1 cellular context compared by ENCODE assay signal in the genomic region with DNA sequence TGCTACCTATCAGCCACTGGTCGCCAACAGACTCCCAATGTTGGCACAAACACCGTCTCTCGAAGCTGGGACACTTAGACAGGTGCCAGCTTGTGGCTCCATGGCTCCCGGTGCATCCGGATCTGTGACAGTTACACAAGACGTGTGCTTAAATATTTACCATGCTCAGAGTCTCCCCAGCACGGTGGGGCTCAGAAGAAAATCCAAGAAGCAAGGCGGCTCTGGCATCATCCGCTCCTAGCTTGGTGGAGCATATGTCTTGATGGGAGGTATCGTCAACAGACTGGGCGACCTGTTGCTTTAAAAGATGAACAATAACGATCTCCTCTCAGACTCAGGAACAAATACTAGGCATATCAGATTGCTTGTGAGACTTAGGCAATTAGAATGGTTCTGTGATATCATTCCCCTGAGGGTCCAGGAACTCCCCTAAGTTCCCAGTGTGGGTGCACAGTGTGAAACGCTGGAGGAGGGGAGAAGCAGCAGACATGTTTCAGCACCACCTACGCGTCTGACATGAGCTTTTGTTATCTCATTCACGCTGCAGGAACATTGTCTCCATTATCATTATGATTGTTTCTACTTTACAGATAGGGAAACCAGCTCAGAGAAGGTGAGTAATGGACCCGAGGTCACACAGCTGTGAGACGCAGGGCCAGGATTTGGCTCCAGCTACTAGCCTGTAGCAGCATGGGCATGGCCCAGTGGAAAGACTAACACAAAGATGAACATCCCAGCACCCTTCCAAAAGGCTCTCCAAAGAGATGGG.
TF ChIP-seq lines count a peak whose summit lies in the region.

No MANE protein-coding gene starts in this region.

TF ChIP-seq in GM12878, 131 proteins besides CTCF, POLR2A, EP300 and RAD21 (continued from another document and continues in another):
- TF ChIP-seq, protein P1, sequence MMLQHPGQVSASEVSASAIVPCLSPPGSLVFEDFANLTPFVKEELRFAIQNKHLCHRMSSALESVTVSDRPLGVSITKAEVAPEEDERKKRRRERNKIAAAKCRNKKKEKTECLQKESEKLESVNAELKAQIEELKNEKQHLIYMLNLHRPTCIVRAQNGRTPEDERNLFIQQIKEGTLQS (IDR thresholded peaks at IDR 0.05; ENCODE audit: borderline replicate concordance, extremely low read depth, low read depth, low read length), result no peak
- TF ChIP-seq SREBF1 (IDR thresholded peaks at IDR 0.05; ENCODE audit: low read length), result no peak
- no peak for TF ChIP-seq SRF (IDR thresholded peaks at IDR 0.05; ENCODE audit: low read depth in 2 of 2, low read length in 2 of 2)
- TF ChIP-seq MEF2A (IDR thresholded peaks at IDR 0.05; ENCODE audit: insufficient read depth, low read depth, low read length), result peak; percentile 40; the same call in 1 of the 2 replicates
- no peak for TF ChIP-seq ZNF687 (IDR thresholded peaks at IDR 0.05)
- TF ChIP-seq CHD4 (IDR thresholded peaks at IDR 0.05), result no peak
- no peak for TF ChIP-seq CEBPB (IDR thresholded peaks at IDR 0.05; ENCODE audit: borderline replicate concordance in 1 of 2, low read depth in 2 of 2, low read length in 2 of 2)
- no peak for TF ChIP-seq KLF5 (IDR thresholded peaks at IDR 0.05; ENCODE audit: partially characterized antibody)
- TF ChIP-seq SMAD1 (IDR thresholded peaks at IDR 0.05; ENCODE audit: low read depth, partially characterized antibody), result no peak
- TF ChIP-seq SMAD5 (IDR thresholded peaks at IDR 0.05; ENCODE audit: low read depth), result no peak
- TF ChIP-seq EZH2 (IDR thresholded peaks at IDR 0.05; ENCODE audit: borderline replicate concordance, control insufficient read depth, low read depth, low read length), result no peak
- TF ChIP-seq ZBTB4 (CRISPR knock-in tag; IDR thresholded peaks at IDR 0.05), result no peak
- no peak for TF ChIP-seq PAX8 (IDR thresholded peaks at IDR 0.05)
- TF ChIP-seq NFYA (IDR thresholded peaks at IDR 0.05; ENCODE audit: borderline replicate concordance, low read depth, low read length), result no peak
- TF ChIP-seq, protein P2, sequence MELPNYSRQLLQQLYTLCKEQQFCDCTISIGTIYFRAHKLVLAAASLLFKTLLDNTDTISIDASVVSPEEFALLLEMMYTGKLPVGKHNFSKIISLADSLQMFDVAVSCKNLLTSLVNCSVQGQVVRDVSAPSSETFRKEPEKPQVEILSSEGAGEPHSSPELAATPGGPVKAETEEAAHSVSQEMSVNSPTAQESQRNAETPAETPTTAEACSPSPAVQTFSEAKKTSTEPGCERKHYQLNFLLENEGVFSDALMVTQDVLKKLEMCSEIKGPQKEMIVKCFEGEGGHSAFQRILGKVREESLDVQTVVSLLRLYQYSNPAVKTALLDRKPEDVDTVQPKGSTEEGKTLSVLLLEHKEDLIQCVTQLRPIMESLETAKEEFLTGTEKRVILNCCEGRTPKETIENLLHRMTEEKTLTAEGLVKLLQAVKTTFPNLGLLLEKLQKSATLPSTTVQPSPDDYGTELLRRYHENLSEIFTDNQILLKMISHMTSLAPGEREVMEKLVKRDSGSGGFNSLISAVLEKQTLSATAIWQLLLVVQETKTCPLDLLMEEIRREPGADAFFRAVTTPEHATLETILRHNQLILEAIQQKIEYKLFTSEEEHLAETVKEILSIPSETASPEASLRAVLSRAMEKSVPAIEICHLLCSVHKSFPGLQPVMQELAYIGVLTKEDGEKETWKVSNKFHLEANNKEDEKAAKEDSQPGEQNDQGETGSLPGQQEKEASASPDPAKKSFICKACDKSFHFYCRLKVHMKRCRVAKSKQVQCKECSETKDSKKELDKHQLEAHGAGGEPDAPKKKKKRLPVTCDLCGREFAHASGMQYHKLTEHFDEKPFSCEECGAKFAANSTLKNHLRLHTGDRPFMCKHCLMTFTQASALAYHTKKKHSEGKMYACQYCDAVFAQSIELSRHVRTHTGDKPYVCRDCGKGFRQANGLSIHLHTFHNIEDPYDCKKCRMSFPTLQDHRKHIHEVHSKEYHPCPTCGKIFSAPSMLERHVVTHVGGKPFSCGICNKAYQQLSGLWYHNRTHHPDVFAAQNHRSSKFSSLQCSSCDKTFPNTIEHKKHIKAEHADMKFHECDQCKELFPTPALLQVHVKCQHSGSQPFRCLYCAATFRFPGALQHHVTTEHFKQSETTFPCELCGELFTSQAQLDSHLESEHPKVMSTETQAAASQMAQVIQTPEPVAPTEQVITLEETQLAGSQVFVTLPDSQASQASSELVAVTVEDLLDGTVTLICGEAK (IDR thresholded peaks at IDR 0.05; ENCODE audit: borderline replicate concordance), result no peak; the same call in 1 of the 2 replicates
- no peak for TF ChIP-seq SIN3A (IDR thresholded peaks at IDR 0.05; ENCODE audit: low read depth, low read length)
- no peak for TF ChIP-seq MAX (IDR thresholded peaks at IDR 0.05; ENCODE audit: low read depth, low read length)
- no peak for TF ChIP-seq HCFC1 (IDR thresholded peaks at IDR 0.05; ENCODE audit: low read length)
- TF ChIP-seq CREM (IDR thresholded peaks at IDR 0.05; ENCODE audit: low read depth), result peak; percentile 56; the same call in 1 of the 2 replicates
- no peak for TF ChIP-seq E2F4 (IDR thresholded peaks at IDR 0.05; ENCODE audit: low read depth, low read length)
- TF ChIP-seq, protein P3, sequence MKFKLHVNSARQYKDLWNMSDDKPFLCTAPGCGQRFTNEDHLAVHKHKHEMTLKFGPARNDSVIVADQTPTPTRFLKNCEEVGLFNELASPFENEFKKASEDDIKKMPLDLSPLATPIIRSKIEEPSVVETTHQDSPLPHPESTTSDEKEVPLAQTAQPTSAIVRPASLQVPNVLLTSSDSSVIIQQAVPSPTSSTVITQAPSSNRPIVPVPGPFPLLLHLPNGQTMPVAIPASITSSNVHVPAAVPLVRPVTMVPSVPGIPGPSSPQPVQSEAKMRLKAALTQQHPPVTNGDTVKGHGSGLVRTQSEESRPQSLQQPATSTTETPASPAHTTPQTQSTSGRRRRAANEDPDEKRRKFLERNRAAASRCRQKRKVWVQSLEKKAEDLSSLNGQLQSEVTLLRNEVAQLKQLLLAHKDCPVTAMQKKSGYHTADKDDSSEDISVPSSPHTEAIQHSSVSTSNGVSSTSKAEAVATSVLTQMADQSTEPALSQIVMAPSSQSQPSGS (IDR thresholded peaks at IDR 0.05; ENCODE audit: low read length), result peak; percentile 64
- peak; percentile 93 for TF ChIP-seq RELA (IDR thresholded peaks at IDR 0.05; ENCODE audit: borderline replicate concordance, partially characterized antibody)
- TF ChIP-seq CBFB (IDR thresholded peaks at IDR 0.05; ENCODE audit: low read depth), result 0 out of 2 replicates have a peak, but pooled peaks have one; percentile 34
- TF ChIP-seq PKNOX1 (IDR thresholded peaks at IDR 0.05), result no peak
- no peak for TF ChIP-seq NR2C1 (IDR thresholded peaks at IDR 0.05)
- TF ChIP-seq RB1 (IDR thresholded peaks at IDR 0.05; ENCODE audit: borderline replicate concordance), result no peak
- no peak for TF ChIP-seq TCF7 (IDR thresholded peaks at IDR 0.05; ENCODE audit: borderline replicate concordance)
- TF ChIP-seq YBX1 (IDR thresholded peaks at IDR 0.05), result peak; percentile 54; the same call in 1 of the 2 replicates
- TF ChIP-seq, protein P4, sequence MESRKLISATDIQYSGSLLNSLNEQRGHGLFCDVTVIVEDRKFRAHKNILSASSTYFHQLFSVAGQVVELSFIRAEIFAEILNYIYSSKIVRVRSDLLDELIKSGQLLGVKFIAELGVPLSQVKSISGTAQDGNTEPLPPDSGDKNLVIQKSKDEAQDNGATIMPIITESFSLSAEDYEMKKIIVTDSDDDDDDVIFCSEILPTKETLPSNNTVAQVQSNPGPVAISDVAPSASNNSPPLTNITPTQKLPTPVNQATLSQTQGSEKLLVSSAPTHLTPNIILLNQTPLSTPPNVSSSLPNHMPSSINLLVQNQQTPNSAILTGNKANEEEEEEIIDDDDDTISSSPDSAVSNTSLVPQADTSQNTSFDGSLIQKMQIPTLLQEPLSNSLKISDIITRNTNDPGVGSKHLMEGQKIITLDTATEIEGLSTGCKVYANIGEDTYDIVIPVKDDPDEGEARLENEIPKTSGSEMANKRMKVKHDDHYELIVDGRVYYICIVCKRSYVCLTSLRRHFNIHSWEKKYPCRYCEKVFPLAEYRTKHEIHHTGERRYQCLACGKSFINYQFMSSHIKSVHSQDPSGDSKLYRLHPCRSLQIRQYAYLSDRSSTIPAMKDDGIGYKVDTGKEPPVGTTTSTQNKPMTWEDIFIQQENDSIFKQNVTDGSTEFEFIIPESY (IDR thresholded peaks at IDR 0.05), result no peak
- no peak for TF ChIP-seq CBX3 (IDR thresholded peaks at IDR 0.05; ENCODE audit: borderline replicate concordance, low read depth)
- TF ChIP-seq GABPA (IDR thresholded peaks at IDR 0.05; ENCODE audit: low read depth), result no peak
- TF ChIP-seq ASH2L (IDR thresholded peaks at IDR 0.05; ENCODE audit: borderline replicate concordance, low read depth), result no peak
- no peak for TF ChIP-seq MYC (IDR thresholded peaks at IDR 0.05; ENCODE audit: insufficient read depth, insufficient read length, insufficient replicate concordance, low read length, severe bottlenecking)
- TF ChIP-seq EGR1 (IDR thresholded peaks at IDR 0.05; ENCODE audit: borderline replicate concordance in 1 of 2, low read depth in 2 of 2, low read length in 2 of 2), result peak in 1 of 2 experiments; percentile 46; a peak in 1 of 3 replicates
- no peak for TF ChIP-seq USF2 (IDR thresholded peaks at IDR 0.05; ENCODE audit: borderline replicate concordance, low read depth, low read length)
